In the genomic region with DNA sequence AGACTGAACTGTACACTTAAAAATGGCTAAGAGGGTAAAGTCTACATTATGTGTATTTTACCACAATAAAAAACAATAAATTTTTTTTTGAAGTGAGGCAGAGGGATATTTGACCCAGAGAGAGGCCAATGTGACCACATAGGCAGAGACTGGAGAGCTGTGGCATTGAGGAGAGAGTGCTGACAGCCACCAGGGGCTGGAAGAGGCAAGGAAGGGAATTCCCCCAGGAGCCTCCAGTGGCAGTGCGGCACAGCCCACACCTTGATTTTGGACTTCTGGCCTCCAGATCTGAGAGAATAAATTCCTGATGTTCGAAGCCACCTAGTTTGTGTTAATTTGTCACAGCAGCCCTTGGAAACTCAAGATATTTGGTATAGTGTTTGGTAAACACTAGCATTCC, we compare ENCODE assay signal across 1 cellular context.
TF ChIP-seq lines count a peak whose summit lies in the region.

No MANE protein-coding gene starts in this region.

TF ChIP-seq in HEK293, 187 proteins besides CTCF, POLR2A, EP300 and RAD21 (continued from another document):
- no peak for TF ChIP-seq ZNF26 (tag by site-specific recombination; IDR thresholded peaks at IDR 0.05)
- no peak for TF ChIP-seq ZNF311 (tag by site-specific recombination; IDR thresholded peaks at IDR 0.05; ENCODE audit: borderline replicate concordance)
- TF ChIP-seq ZNF571 (tag by site-specific recombination; IDR thresholded peaks at IDR 0.05), result no peak
- no peak for TF ChIP-seq ZEB2 (tag by site-specific recombination; IDR thresholded peaks at IDR 0.05)
- TF ChIP-seq ZNF585B (tag by site-specific recombination; IDR thresholded peaks at IDR 0.05), result no peak
- no peak for TF ChIP-seq ZNF423 (tag by site-specific recombination; IDR thresholded peaks at IDR 0.05)
- no peak for TF ChIP-seq ZFHX2 (tag by site-specific recombination; conservative IDR thresholded peaks at IDR 0.05)
- no peak for TF ChIP-seq ZNF623 (tag by site-specific recombination; IDR thresholded peaks at IDR 0.05)
TF ChIP-seq in HEK293: peak in this region for 0.
